In the genomic region with DNA sequence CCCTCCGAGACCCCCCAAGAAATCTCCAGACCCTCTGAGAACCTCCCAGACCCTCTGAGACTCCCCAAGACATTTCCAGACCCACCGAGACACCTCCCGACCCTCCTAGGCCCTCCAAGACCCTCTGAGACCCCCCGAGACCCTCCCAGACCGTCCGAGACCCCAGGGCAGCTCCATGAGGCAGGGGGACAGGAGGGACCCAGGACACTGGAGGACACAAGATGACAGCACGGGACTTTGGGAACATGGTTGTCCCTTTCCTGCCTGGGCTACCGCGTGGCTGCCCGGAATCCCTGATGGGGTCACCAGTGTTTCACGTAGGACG, we compare ENCODE assay signal across 23 cellular contexts. TPM values are rescaled to one million over a fixed set of nuclear protein-coding genes. Genes with fewer than 3 reads are reported as not detected.
DNase-seq lines count a peak whose midpoint lies in the region; ATAC-seq, FAIRE-seq and TF ChIP-seq lines count a peak whose summit lies in the region.
"Had no signal": no experiment of that assay in that cellular context is flagged by ENCODE, and none has a peak within 500 bp of the region (broad histone marks: within the 10 kb centered on the region; RNA-seq: fewer than 3 reads in every experiment).

No MANE protein-coding gene starts in this region.

- H4K20me1 ChIP-seq in IMR-90 (ENCODE audit: insufficient read depth, low read length): peaks cover 75% of the 10 kb centered on the region

- peaks cover 11% of the 10 kb centered on the region for H3K4me1 ChIP-seq in IMR-90 (ENCODE audit: control insufficient read depth, insufficient read depth, low read length)
- H3K4me1 ChIP-seq in lower lobe of right lung: peaks cover 36% of the 10 kb centered on the region
- H3K4me1 ChIP-seq in gastrocnemius medialis: peaks cover 16 to 41% of the 10 kb centered on the region in 2 donors

- TF ChIP-seq CTCF in IMR-90 (conservative IDR thresholded peaks at IDR 0.05; ENCODE audit: low read depth, low read length) (no peak), lower lobe of right lung (IDR thresholded peaks at IDR 0.05) (no peak), gastrocnemius medialis (IDR thresholded peaks at IDR 0.05 in 4 of 5, conservative IDR thresholded peaks at IDR 0.05 in 1 of 5) (no peak)

- no peak overlapping the region for H2BK15ac ChIP-seq in IMR-90 (ENCODE audit: low read depth, low read length)

- H2BK120ac ChIP-seq in IMR-90 (ENCODE audit: low read depth, low read length): no peak overlapping the region

- peaks cover 9 to 70% of the 10 kb centered on the region in 2 experiments for H3K79me1 ChIP-seq in IMR-90 (ENCODE audit: low read depth in 1 of 2, low read length in 2 of 2)

- H3K36me3 ChIP-seq in IMR-90 (ENCODE audit: control insufficient read depth, insufficient read depth, low read length) (peaks cover 62% of the 10 kb centered on the region), lower lobe of right lung (peaks cover 66% of the 10 kb centered on the region), gastrocnemius medialis (peaks cover 0 to 38% of the 10 kb centered on the region in 2 donors)

- H2AK5ac ChIP-seq in IMR-90 (ENCODE audit: low read depth, low read length): no peak overlapping the region

- no peaks in the 10 kb centered on the region for H3K9me3 ChIP-seq in IMR-90 (ENCODE audit: control insufficient read depth, insufficient read depth, low read length)
- no peaks in the 10 kb centered on the region for H3K9me3 ChIP-seq in lower lobe of right lung
- H3K9me3 ChIP-seq in gastrocnemius medialis: no peaks in the 10 kb centered on the region

- TF ChIP-seq POLR2A in GM12891 (IDR thresholded peaks at IDR 0.05; ENCODE audit: low read depth, low read length) (no peak), IMR-90 (IDR thresholded peaks at IDR 0.05; ENCODE audit: low read depth, low read length) (no peak), gastrocnemius medialis (IDR thresholded peaks at IDR 0.05) (no peak)

- no peak overlapping the region for H3K4ac ChIP-seq in IMR-90 (ENCODE audit: low read depth, low read length)

- peak; percentile 29 for DNase-seq in GM12891 (ENCODE audit: insufficient read length, low spot score)
- DNase-seq in IMR-90: no peak
- DNase-seq in lower lobe of right lung: peak; percentile 24
- DNase-seq in gastrocnemius medialis: no peak
- DNase-seq in posterior vena cava (ENCODE audit: low spot score): no peak
- DNase-seq in COLO668 (lab: John Stamatoyannopoulos, UW; ENCODE audit: unreplicated experiment): no peak
- DNase-seq in stimulated activated CD4-positive, alpha-beta T cell treated with anti-CD3 and anti-CD28 coated beads, Interleukin-2, amount 100 ng/mL, for 24 hours: no peak
- DNase-seq: activated CD8-positive, alpha-beta memory T cell treated with anti-CD3 and anti-CD28 coated beads, Interleukin-2, amount 10 ng/mL, durations not matched to agents 7 days and 5 days; amniotic stem cell; Calu3; foreskin keratinocyte; hippocampal formation; mammary epithelial cell; naive B cell; NCI-H510A; NK-92 treated with Interleukin-12 subunit alpha and Interleukin-12 subunit beta, amount 100 ng/mL, for 24 hours; small intestine; stimulated activated CD4-positive, alpha-beta T cell treated with anti-CD3 and anti-CD28 coated beads, Interleukin-4, amount 100 ng/mL, for 1 hour had no signal

- H3K27me3 ChIP-seq in IMR-90 (ENCODE audit: control insufficient read depth, insufficient read depth, low read length) (no peaks in the 10 kb centered on the region), lower lobe of right lung (ENCODE audit: low read depth) (no peaks in the 10 kb centered on the region), gastrocnemius medialis (no peaks in the 10 kb centered on the region)
- H3K27me3 ChIP-seq: dorsolateral prefrontal cortex, foreskin keratinocyte had no signal

- H2BK20ac ChIP-seq in IMR-90 (ENCODE audit: low read depth, low read length): no peak overlapping the region

- POLR2A ChIA-PET in IMR-90 (lab: Charles Lee; ENCODE audit: unreplicated experiment): no interaction called here

- no peak overlapping the region for H3K9ac ChIP-seq in IMR-90 (ENCODE audit: low read depth, low read length)

- intact Hi-C loops in IMR-90 (cut with micrococcal nuclease) (no loop called here), lower lobe of right lung (cut with DNase I) (no loop called here), gastrocnemius medialis (cut with DNase I; ENCODE audit: low total_unique reads) (no loop called here), posterior vena cava (cut with DNase I) (no loop called here)

- H2BK5ac ChIP-seq in IMR-90 (ENCODE audit: low read depth, low read length, poor library complexity, severe bottlenecking): no peak overlapping the region

- H3K9me1 ChIP-seq in IMR-90 (ENCODE audit: insufficient read depth, low read length): peaks cover 11% of the 10 kb centered on the region

- no peak for ATAC-seq in IMR-90 (ENCODE audit: low read depth)
- no peak for ATAC-seq in lower lobe of right lung
- no peak for ATAC-seq in gastrocnemius medialis
- ATAC-seq: activated CD8-positive, alpha-beta memory T cell treated with anti-CD3 and anti-CD28 coated beads, Interleukin-2, amount 10 ng/mL, durations not matched to agents 7 days and 5 days; activated T-helper 17 cell treated with anti-CD3 and anti-CD28 coated beads, Interleukin-2, amount 50 U/mL, for 72 hours; foreskin keratinocyte; HepG2 had no signal

- dilution Hi-C loops in IMR-90 (cut with HindIII; ENCODE audit: low sequenced_read_pairs, unreplicated experiment): no loop called here

- H3K14ac ChIP-seq in IMR-90 (replicated peaks; ENCODE audit: low read depth, low read length): no peak overlapping the region

- in situ Hi-C loops in IMR-90 (cut with MboI; ENCODE audit: low sequenced_read_pairs) (no loop called here), gastrocnemius medialis (cut with MboI; ENCODE audit: low sequenced_read_pairs in 4 of 4) (no loop called here)

- H3K18ac ChIP-seq in IMR-90 (ENCODE audit: low read depth, low read length): no peak overlapping the region

- no peak overlapping the region for H4K91ac ChIP-seq in IMR-90 (ENCODE audit: insufficient read depth, low read depth, low read length)

- H3K27ac ChIP-seq in IMR-90 (ENCODE audit: insufficient read depth, low read length) (no peak overlapping the region), lower lobe of right lung (no peak overlapping the region), gastrocnemius medialis (peak overlapping the region; percentile 7 to 47 (median 28))
- H3K27ac ChIP-seq: foreskin keratinocyte had no signal

- no peak overlapping the region for H3K23ac ChIP-seq in IMR-90 (ENCODE audit: low read depth, low read length)

- H2AK9ac ChIP-seq in IMR-90 (replicated peaks; ENCODE audit: low read depth, low read length, poor library complexity): peak overlapping the region; percentile 82

- no TSS peak for BruUV-seq in IMR-90 (replicated peaks; lab: Mats Ljungman, UMichigan)

- no peak overlapping the region for H3K4me2 ChIP-seq in IMR-90 (ENCODE audit: low read depth, low read length)

- no peak for FAIRE-seq in GM12891 (lab: Jason Lieb, UNC)
- FAIRE-seq: HepG2, islet of Langerhans, small intestine, TTC549 had no signal

- TF ChIP-seq RAD21 in IMR-90 (IDR thresholded peaks at IDR 0.05; ENCODE audit: low read length): no peak

- H4K8ac ChIP-seq in IMR-90 (ENCODE audit: low read depth in 2 of 2, low read length in 2 of 2): no peak overlapping the region

- CTCF ChIA-PET in IMR-90 (lab: Yijun Ruan, JAX): no interaction called here

- H3K4me3 ChIP-seq in IMR-90 (ENCODE audit: insufficient read depth, low read depth, low read length): no peak overlapping the region
- no peak overlapping the region for H3K4me3 ChIP-seq in lower lobe of right lung
- no peak overlapping the region for H3K4me3 ChIP-seq in gastrocnemius medialis
- H3K4me3 ChIP-seq: dorsolateral prefrontal cortex had no signal

- H3K56ac ChIP-seq in IMR-90 (ENCODE audit: extremely low read depth, insufficient read depth, low read length): no peak overlapping the region

- H4K5ac ChIP-seq in IMR-90 (ENCODE audit: low read depth, low read length): no peak overlapping the region

- 91% methylated on average over 4 of the region's 12 CpGs; no CpG with 5 or more reads in 1 of the 2 experiments for WGBS in IMR-90 (ENCODE audit: extremely low coverage in 2 of 2, insufficient read length in 1 of 2), 2 experiments

- peak overlapping the region; percentile 51 for H2AFZ ChIP-seq in IMR-90 (replicated peaks; ENCODE audit: low read length, poor library complexity)

TF ChIP-seq in GM12891, 5 proteins besides CTCF, POLR2A, EP300 and RAD21:
- TF ChIP-seq SPI1 (IDR thresholded peaks at IDR 0.05; ENCODE audit: low read depth, low read length) (no peak), PAX5 (IDR thresholded peaks at IDR 0.05; ENCODE audit: insufficient read depth, low read length, severe bottlenecking) (no peak), POLR2AphosphoS5 (IDR thresholded peaks at IDR 0.05; ENCODE audit: low read depth, low read length) (no peak), POU2F2 (IDR thresholded peaks at IDR 0.05; ENCODE audit: low read depth, low read length) (no peak), TAF1 (IDR thresholded peaks at IDR 0.05; ENCODE audit: low read depth, low read length) (no peak)

TF ChIP-seq in IMR-90, 13 proteins besides CTCF, POLR2A, EP300 and RAD21 (continues in another document):
- TF ChIP-seq MAZ (IDR thresholded peaks at IDR 0.05; ENCODE audit: borderline replicate concordance, low read depth, low read length) (no peak), CHD1 (IDR thresholded peaks at IDR 0.05; ENCODE audit: low read depth, low read length) (no peak), RCOR1 (IDR thresholded peaks at IDR 0.05; ENCODE audit: insufficient replicate concordance, low read length) (no peak), SMC3 (IDR thresholded peaks at IDR 0.05; ENCODE audit: low read depth, low read length) (no peak), CEBPB (IDR thresholded peaks at IDR 0.05; ENCODE audit: low read depth, low read length) (no peak), RFX5 (IDR thresholded peaks at IDR 0.05; ENCODE audit: low read depth, low read length) (no peak), NFE2L2 (IDR thresholded peaks at IDR 0.05; ENCODE audit: low read depth, low read length) (no peak), BHLHE40 (IDR thresholded peaks at IDR 0.05; ENCODE audit: low read depth, low read length) (no peak)

RNA-seq across cellular contexts. Expression of a gene that starts 10.3 kb away (rescaled TPM):
- polyA plus RNA-seq in GM12891 (2012; ENCODE audit: low read depth, missing spikeins): 97.8 TPM
- total RNA-seq in IMR-90 (2012; rRNA removed) (147 TPM in 2 replicates), lower lobe of right lung (165 TPM), gastrocnemius medialis (100 to 1,000 TPM; 126 to 224 (median 169) TPM), posterior vena cava (100 to 1,000 TPM; 109 to 113 TPM)
- polyA plus RNA-seq in IMR-90 (2012; rRNA removed): 212 and 237 TPM in 2 replicates
- polyA plus RNA-seq in IMR-90 (2012; cell fraction: cytosol; rRNA removed): 167 and 315 TPM in 2 replicates
- 377 and 892 TPM in 2 replicates for polyA plus RNA-seq in IMR-90 (2012; cell fraction: nucleus; rRNA removed; ENCODE audit: low replicate concordance)

RNA-seq across cellular contexts. Expression of a gene that starts 51.1 kb away (rescaled TPM):
- polyA plus RNA-seq in GM12891 (2012; ENCODE audit: low read depth, missing spikeins): 36.2 TPM
- total RNA-seq in IMR-90 (2012; rRNA removed) (61.5 and 77.2 TPM in 2 replicates), lower lobe of right lung (65.8 TPM), gastrocnemius medialis (10 to 100 TPM; 30.0 to 42.7 (median 34.3) TPM), posterior vena cava (10 to 100 TPM; 37.5 to 43.7 TPM)
- polyA plus RNA-seq in IMR-90 (2012; rRNA removed): 108 and 120 TPM in 2 replicates
- polyA plus RNA-seq in IMR-90 (2012; cell fraction: cytosol; rRNA removed): 108 and 119 TPM in 2 replicates
- 179 and 309 TPM in 2 replicates for polyA plus RNA-seq in IMR-90 (2012; cell fraction: nucleus; rRNA removed; ENCODE audit: low replicate concordance)

Comparison
In these comparisons a context has a peak if more than half of its experiments do, and no peak if none do; other contexts are left out.
1. DNase-seq: peak in GM12891 (single experiment) and lower lobe of right lung (single experiment); none in IMR-90 (single experiment), gastrocnemius medialis (0 of 2), posterior vena cava (single experiment), COLO668 (single experiment) and stimulated activated CD4-positive, alpha-beta T cell treated with anti-CD3 and anti-CD28 coated beads, Interleukin-2, amount 100 ng/mL, for 24 hours (0 of 2).
2. H3K27ac ChIP-seq: peak in gastrocnemius medialis (4 of 4); none in IMR-90 (single experiment) and lower lobe of right lung (single experiment).